Comparison of ENCODE assay signal across 1 cellular context in genomic region chr17:43402567-43402966, GRCh38.
TF ChIP-seq lines count a peak whose summit lies in the region.

No MANE protein-coding gene starts in this region.

TF ChIP-seq in HepG2, 621 proteins besides CTCF, POLR2A, EP300 and RAD21 (continued from another document and continues in another):
- TF ChIP-seq SOX6 (IDR thresholded peaks at IDR 0.05) (no peak), SOX6 (CRISPR knock-in tag; IDR thresholded peaks at IDR 0.05) (peak; percentile 49; the same call in 1 of the 2 replicates), JDP2 (CRISPR knock-in tag; IDR thresholded peaks at IDR 0.05; ENCODE audit: borderline replicate concordance) (no peak), ZNF678 (CRISPR knock-in tag; IDR thresholded peaks at IDR 0.05) (no peak), ZIK1 (CRISPR knock-in tag; IDR thresholded peaks at IDR 0.05; ENCODE audit: borderline replicate concordance, low read depth) (no peak), MAFK (conservative IDR thresholded peaks at IDR 0.05 in 1 of 2, IDR thresholded peaks at IDR 0.05 in 1 of 2; ENCODE audit: low read length in 2 of 2) (no peak), FOXM1 (CRISPR knock-in tag; IDR thresholded peaks at IDR 0.05) (no peak), ZNF703 (CRISPR knock-in tag; IDR thresholded peaks at IDR 0.05; ENCODE audit: borderline replicate concordance) (no peak), SMAD3 (CRISPR knock-in tag; IDR thresholded peaks at IDR 0.05) (0 out of 2 replicates have a peak, but pooled peaks have one; percentile 15), ZNF556 (CRISPR knock-in tag; IDR thresholded peaks at IDR 0.05; ENCODE audit: borderline replicate concordance) (no peak; the same call in 1 of the 2 replicates), ZFP37 (CRISPR knock-in tag; IDR thresholded peaks at IDR 0.05; ENCODE audit: borderline replicate concordance) (no peak), ZNF816 (CRISPR knock-in tag; IDR thresholded peaks at IDR 0.05; ENCODE audit: borderline replicate concordance) (no peak), ZNF747 (CRISPR knock-in tag; IDR thresholded peaks at IDR 0.05; ENCODE audit: borderline replicate concordance) (0 out of 2 replicates have a peak, but pooled peaks have one; percentile 29), THAP11 (CRISPR knock-in tag; IDR thresholded peaks at IDR 0.05) (peak; percentile 51), ZNF512B (CRISPR knock-in tag; IDR thresholded peaks at IDR 0.05; ENCODE audit: borderline replicate concordance) (no peak), RNF2 (conservative IDR thresholded peaks at IDR 0.05; ENCODE audit: low read depth) (no peak), PRMT3 (CRISPR knock-in tag; IDR thresholded peaks at IDR 0.05; ENCODE audit: borderline replicate concordance, low read depth) (no peak), ZNF431 (CRISPR knock-in tag; IDR thresholded peaks at IDR 0.05; ENCODE audit: borderline replicate concordance, low read depth) (no peak), HDAC6 (IDR thresholded peaks at IDR 0.05; ENCODE audit: low read depth, low read length) (no peak), ZNF354B (CRISPR knock-in tag; IDR thresholded peaks at IDR 0.05) (no peak), ZNF770 (CRISPR knock-in tag; IDR thresholded peaks at IDR 0.05) (no peak), MXD4 (CRISPR knock-in tag; IDR thresholded peaks at IDR 0.05) (no peak), HOXA7 (CRISPR knock-in tag; IDR thresholded peaks at IDR 0.05) (no peak), FUBP1 (CRISPR knock-in tag; IDR thresholded peaks at IDR 0.05; ENCODE audit: borderline replicate concordance) (no peak), MAFF (IDR thresholded peaks at IDR 0.05; ENCODE audit: low read depth, low read length) (no peak), FOXC1 (CRISPR knock-in tag; IDR thresholded peaks at IDR 0.05; ENCODE audit: borderline replicate concordance) (no peak), ZNF549 (CRISPR knock-in tag; IDR thresholded peaks at IDR 0.05) (no peak), KMT2B (CRISPR knock-in tag; IDR thresholded peaks at IDR 0.05) (no peak), ZSCAN29 (CRISPR knock-in tag; conservative IDR thresholded peaks at IDR 0.05) (0 out of 2 replicates have a peak, but pooled peaks have one; percentile 70), NFIC (IDR thresholded peaks at IDR 0.05; ENCODE audit: low read length) (no peak), KDM2A (CRISPR knock-in tag; IDR thresholded peaks at IDR 0.05; ENCODE audit: borderline replicate concordance, low read depth) (0 out of 2 replicates have a peak, but pooled peaks have one; percentile 23), ZMAT5 (CRISPR knock-in tag; IDR thresholded peaks at IDR 0.05; ENCODE audit: borderline replicate concordance, low read depth) (no peak), RFX3 (CRISPR knock-in tag; IDR thresholded peaks at IDR 0.05) (no peak), KLF16 (CRISPR knock-in tag; IDR thresholded peaks at IDR 0.05) (no peak), SIX4 (CRISPR knock-in tag; IDR thresholded peaks at IDR 0.05) (no peak), ZNF607 (CRISPR knock-in tag; IDR thresholded peaks at IDR 0.05; ENCODE audit: borderline replicate concordance) (no peak), ZC3H4 (CRISPR knock-in tag; IDR thresholded peaks at IDR 0.05; ENCODE audit: borderline replicate concordance) (no peak), TEAD3 (CRISPR knock-in tag; optimal IDR thresholded peaks at IDR 0.05; ENCODE audit: borderline replicate concordance) (no peak), ZEB1 (IDR thresholded peaks at IDR 0.05; ENCODE audit: insufficient replicate concordance, low read depth) (peak; percentile 88), ZNF552 (CRISPR knock-in tag; IDR thresholded peaks at IDR 0.05; ENCODE audit: borderline replicate concordance) (no peak), ZNF598 (CRISPR knock-in tag; IDR thresholded peaks at IDR 0.05; ENCODE audit: borderline replicate concordance) (0 out of 2 replicates have a peak, but pooled peaks have one; percentile 49), STAT6 (CRISPR knock-in tag; IDR thresholded peaks at IDR 0.05; ENCODE audit: borderline replicate concordance) (no peak), ZNF776 (CRISPR knock-in tag; IDR thresholded peaks at IDR 0.05) (no peak), ZNF10 (CRISPR knock-in tag; IDR thresholded peaks at IDR 0.05; ENCODE audit: borderline replicate concordance, low read depth) (no peak), SIN3B (IDR thresholded peaks at IDR 0.05; ENCODE audit: low read length) (no peak), ZBTB20 (CRISPR knock-in tag; IDR thresholded peaks at IDR 0.05; ENCODE audit: borderline replicate concordance, low read depth) (no peak), ZKSCAN5 (CRISPR knock-in tag; IDR thresholded peaks at IDR 0.05) (no peak), NFATC3 (CRISPR knock-in tag; IDR thresholded peaks at IDR 0.05) (no peak), ARID2 (CRISPR knock-in tag; IDR thresholded peaks at IDR 0.05; ENCODE audit: borderline replicate concordance) (no peak), CBX2 (IDR thresholded peaks at IDR 0.05; ENCODE audit: low read depth, low read length) (no peak), CBX2 (CRISPR knock-in tag; IDR thresholded peaks at IDR 0.05; ENCODE audit: low read depth) (no peak)
- TF ChIP-seq, protein P1, sequence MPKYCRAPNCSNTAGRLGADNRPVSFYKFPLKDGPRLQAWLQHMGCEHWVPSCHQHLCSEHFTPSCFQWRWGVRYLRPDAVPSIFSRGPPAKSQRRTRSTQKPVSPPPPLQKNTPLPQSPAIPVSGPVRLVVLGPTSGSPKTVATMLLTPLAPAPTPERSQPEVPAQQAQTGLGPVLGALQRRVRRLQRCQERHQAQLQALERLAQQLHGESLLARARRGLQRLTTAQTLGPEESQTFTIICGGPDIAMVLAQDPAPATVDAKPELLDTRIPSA (CRISPR knock-in tag; IDR thresholded peaks at IDR 0.05; ENCODE audit: borderline replicate concordance) = no peak
- TF ChIP-seq, protein P2, sequence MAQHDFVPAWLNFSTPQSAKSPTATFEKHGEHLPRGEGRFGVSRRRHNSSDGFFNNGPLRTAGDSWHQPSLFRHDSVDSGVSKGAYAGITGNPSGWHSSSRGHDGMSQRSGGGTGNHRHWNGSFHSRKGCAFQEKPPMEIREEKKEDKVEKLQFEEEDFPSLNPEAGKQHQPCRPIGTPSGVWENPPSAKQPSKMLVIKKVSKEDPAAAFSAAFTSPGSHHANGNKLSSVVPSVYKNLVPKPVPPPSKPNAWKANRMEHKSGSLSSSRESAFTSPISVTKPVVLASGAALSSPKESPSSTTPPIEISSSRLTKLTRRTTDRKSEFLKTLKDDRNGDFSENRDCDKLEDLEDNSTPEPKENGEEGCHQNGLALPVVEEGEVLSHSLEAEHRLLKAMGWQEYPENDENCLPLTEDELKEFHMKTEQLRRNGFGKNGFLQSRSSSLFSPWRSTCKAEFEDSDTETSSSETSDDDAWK (CRISPR knock-in tag; IDR thresholded peaks at IDR 0.05) = no peak
- TF ChIP-seq, protein P3, sequence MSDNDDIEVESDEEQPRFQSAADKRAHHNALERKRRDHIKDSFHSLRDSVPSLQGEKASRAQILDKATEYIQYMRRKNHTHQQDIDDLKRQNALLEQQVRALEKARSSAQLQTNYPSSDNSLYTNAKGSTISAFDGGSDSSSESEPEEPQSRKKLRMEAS (IDR thresholded peaks at IDR 0.05) = 0 out of 2 replicates have a peak, but pooled peaks have one; percentile 22
- TF ChIP-seq, protein P4, sequence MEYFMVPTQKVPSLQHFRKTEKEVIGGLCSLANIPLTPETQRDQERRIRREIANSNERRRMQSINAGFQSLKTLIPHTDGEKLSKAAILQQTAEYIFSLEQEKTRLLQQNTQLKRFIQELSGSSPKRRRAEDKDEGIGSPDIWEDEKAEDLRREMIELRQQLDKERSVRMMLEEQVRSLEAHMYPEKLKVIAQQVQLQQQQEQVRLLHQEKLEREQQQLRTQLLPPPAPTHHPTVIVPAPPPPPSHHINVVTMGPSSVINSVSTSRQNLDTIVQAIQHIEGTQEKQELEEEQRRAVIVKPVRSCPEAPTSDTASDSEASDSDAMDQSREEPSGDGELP (IDR thresholded peaks at IDR 0.05; ENCODE audit: borderline replicate concordance, low read depth) = peak; percentile 55; the same call in 1 of the 2 replicates
- TF ChIP-seq, protein P5, sequence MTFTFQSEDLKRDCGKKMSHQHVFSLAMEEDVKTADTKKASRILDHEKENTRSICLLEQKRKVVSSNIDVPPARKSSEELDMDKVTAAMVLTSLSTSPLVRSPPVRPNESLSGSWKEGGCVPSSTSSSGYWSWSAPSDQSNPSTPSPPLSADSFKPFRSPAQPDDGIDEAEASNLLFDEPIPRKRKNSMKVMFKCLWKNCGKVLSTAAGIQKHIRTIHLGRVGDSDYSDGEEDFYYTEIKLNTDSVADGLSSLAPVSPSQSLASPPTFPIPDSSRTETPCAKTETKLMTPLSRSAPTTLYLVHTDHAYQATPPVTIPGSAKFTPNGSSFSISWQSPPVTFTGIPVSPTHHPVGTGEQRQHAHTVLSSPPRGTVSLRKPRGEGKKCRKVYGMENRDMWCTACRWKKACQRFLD (CRISPR knock-in tag; IDR thresholded peaks at IDR 0.05; ENCODE audit: borderline replicate concordance) = no peak
- TF ChIP-seq, protein P6, sequence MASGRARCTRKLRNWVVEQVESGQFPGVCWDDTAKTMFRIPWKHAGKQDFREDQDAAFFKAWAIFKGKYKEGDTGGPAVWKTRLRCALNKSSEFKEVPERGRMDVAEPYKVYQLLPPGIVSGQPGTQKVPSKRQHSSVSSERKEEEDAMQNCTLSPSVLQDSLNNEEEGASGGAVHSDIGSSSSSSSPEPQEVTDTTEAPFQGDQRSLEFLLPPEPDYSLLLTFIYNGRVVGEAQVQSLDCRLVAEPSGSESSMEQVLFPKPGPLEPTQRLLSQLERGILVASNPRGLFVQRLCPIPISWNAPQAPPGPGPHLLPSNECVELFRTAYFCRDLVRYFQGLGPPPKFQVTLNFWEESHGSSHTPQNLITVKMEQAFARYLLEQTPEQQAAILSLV (CRISPR knock-in tag; IDR thresholded peaks at IDR 0.05; ENCODE audit: borderline replicate concordance) = no peak
